In genomic region chr12:94584370-94584769, GRCh38 we compare ENCODE assay signal across 27 cellular contexts.
"Had no signal": no experiment of that assay in that cellular context is flagged by ENCODE, and none has a peak within 500 bp of the region (broad histone marks: within the 10 kb centered on the region; RNA-seq: fewer than 3 reads in every experiment).

No MANE protein-coding gene starts in this region.

- H3K27me3 Mint-ChIP-seq: stimulated activated memory B cell treated with anti-CD40 and anti-IgM and Interleukin-4, amounts not matched to agents 10 μg/mL and 1 μg/mL and 100 μg/mL, for 72 hours; stimulated activated naive B cell treated with anti-CD40 and anti-IgM and Interleukin-4, amounts not matched to agents 10 μg/mL and 1 μg/mL and 100 μg/mL, for 72 hours; stimulated activated naive CD8-positive, alpha-beta T cell treated with anti-CD3 and anti-CD28 coated beads, Interleukin-15, amount 100 ng/mL, for 72 hours; stimulated activated naive CD8-positive, alpha-beta T cell treated with anti-CD3 and anti-CD28 coated beads, Interleukin-15, Interleukin-2, amounts not matched to agents 100 ng/mL and 50 ng/mL, for 24 hours had no signal

- H3K9me3 Mint-ChIP-seq: stimulated activated effector memory CD8-positive, alpha-beta T cell treated with anti-CD3 and anti-CD28 coated beads, Interleukin-12 subunit alpha, Interleukin-12 subunit beta, amount 100 ng/mL, for 72 hours; stimulated activated memory B cell treated with anti-CD40 and anti-IgM and Interleukin-4, amounts not matched to agents 10 μg/mL and 1 μg/mL and 100 μg/mL, for 72 hours; stimulated activated naive B cell treated with anti-CD40 and anti-IgM and Interleukin-4, amounts not matched to agents 10 μg/mL and 1 μg/mL and 100 μg/mL, for 72 hours; stimulated activated naive CD8-positive, alpha-beta T cell treated with anti-CD3 and anti-CD28 coated beads, Interleukin-15, amount 100 ng/mL, for 72 hours; stimulated activated naive CD8-positive, alpha-beta T cell treated with anti-CD3 and anti-CD28 coated beads, Interleukin-15, Interleukin-2, amounts not matched to agents 100 ng/mL and 50 ng/mL, for 24 hours; type B pancreatic cell had no signal

- H3K27ac ChIP-seq: stomach, suprapubic skin, testis, thoracic aorta, thyroid gland, tibial artery, tibial nerve, upper lobe of right lung, vagina had no signal

- H3K36me3 ChIP-seq: thoracic aorta, upper lobe of right lung, uterus, vagina had no signal

- H3K4me1 ChIP-seq: testis, tibial artery, uterus had no signal

- H3K4me3 ChIP-seq: stomach, suprapubic skin, testis, thoracic aorta, thyroid gland, tibial artery, tibial nerve, transverse colon, upper lobe of left lung, upper lobe of right lung, uterus, vagina had no signal

- H3K9me3 ChIP-seq: stomach, suprapubic skin, testis, thoracic aorta, thyroid gland, tibial artery, tibial nerve, transverse colon, upper lobe of left lung, upper lobe of right lung, uterus, vagina had no signal

- H3K27me3 ChIP-seq: stomach, suprapubic skin, testis, thyroid gland, tibial artery, tibial nerve, transverse colon, upper lobe of left lung, upper lobe of right lung, uterus, vagina had no signal

- DNase-seq: stimulated activated CD4-positive, alpha-beta T cell treated with anti-CD3 and anti-CD28 coated beads, Interleukin-2, amount 100 ng/mL, for 48 hours; stimulated activated CD4-positive, alpha-beta T cell treated with anti-CD3 and anti-CD28 coated beads, Interleukin-4, amount 100 ng/mL, for 1 hour; stimulated activated CD4-positive, alpha-beta T cell treated with anti-CD3 and anti-CD28 coated beads, Interleukin-4, amount 100 ng/mL, for 24 hours; stimulated activated CD4-positive, alpha-beta T cell treated with anti-CD3 and anti-CD28 coated beads, Interleukin-4, amount 100 ng/mL, for 4 hours; stimulated activated CD8-positive, alpha-beta memory T cell treated with anti-CD3 and anti-CD28 coated beads, Interleukin-4, amount 100 ng/mL, for 48 hours; stimulated activated naive B cell treated with anti-CD40 and anti-IgM and Interleukin-4, amounts not matched to agents 10 μg/mL and 1 μg/mL and 100 μg/mL, for 72 hours; stimulated activated naive CD4-positive, alpha-beta T cell; stimulated activated naive CD4-positive, alpha-beta T cell treated with Interleukin-2 at 50 U/mL for 16 hours; stimulated activated naive CD8-positive, alpha-beta T cell treated with anti-CD3 and anti-CD28 coated beads, Interleukin-15, amount 100 ng/mL, for 72 hours; stimulated activated naive CD8-positive, alpha-beta T cell treated with anti-CD3 and anti-CD28 coated beads, Interleukin-15, Interleukin-2, amounts not matched to agents 100 U/mL and 50 U/mL, for 24 hours; stomach; substantia nigra; testis; thyroid gland; tibial artery; transverse colon; upper lobe of left lung; upper lobe of right lung; uterus had no signal

- H3K27ac Mint-ChIP-seq: stimulated activated effector memory CD8-positive, alpha-beta T cell treated with anti-CD3 and anti-CD28 coated beads, Interleukin-12 subunit alpha, Interleukin-12 subunit beta, amount 100 ng/mL, for 72 hours; stimulated activated memory B cell treated with anti-CD40 and anti-IgM and Interleukin-4, amounts not matched to agents 10 μg/mL and 1 μg/mL and 100 μg/mL, for 72 hours; stimulated activated naive B cell treated with anti-CD40 and anti-IgM and Interleukin-4, amounts not matched to agents 10 μg/mL and 1 μg/mL and 100 μg/mL, for 72 hours; stimulated activated naive CD8-positive, alpha-beta T cell treated with anti-CD3 and anti-CD28 coated beads, Interleukin-15, amount 100 ng/mL, for 72 hours; stimulated activated naive CD8-positive, alpha-beta T cell treated with anti-CD3 and anti-CD28 coated beads, Interleukin-15, Interleukin-2, amounts not matched to agents 100 ng/mL and 50 ng/mL, for 24 hours; type B pancreatic cell had no signal

- ATAC-seq: stimulated activated effector memory CD8-positive, alpha-beta T cell treated with anti-CD3 and anti-CD28 coated beads, Interleukin-12 subunit alpha, Interleukin-12 subunit beta, amount 100 ng/mL, for 72 hours; stimulated activated memory B cell treated with anti-CD40 and anti-IgM and Interleukin-4, amounts not matched to agents 10 μg/mL and 1 μg/mL and 100 μg/mL, for 72 hours; stimulated activated naive B cell treated with anti-CD40 and anti-IgM and Interleukin-4, amounts not matched to agents 10 μg/mL and 1 μg/mL and 100 μg/mL, for 72 hours; stimulated activated naive CD8-positive, alpha-beta T cell treated with anti-CD3 and anti-CD28 coated beads, Interleukin-15, amount 100 ng/mL, for 72 hours; stimulated activated naive CD8-positive, alpha-beta T cell treated with anti-CD3 and anti-CD28 coated beads, Interleukin-15, Interleukin-2, amounts not matched to agents 100 U/mL and 50 U/mL, for 24 hours; upper lobe of right lung had no signal

- H3K4me1 Mint-ChIP-seq: stimulated activated effector memory CD8-positive, alpha-beta T cell treated with anti-CD3 and anti-CD28 coated beads, Interleukin-12 subunit alpha, Interleukin-12 subunit beta, amount 100 ng/mL, for 72 hours; stimulated activated naive CD8-positive, alpha-beta T cell treated with anti-CD3 and anti-CD28 coated beads, Interleukin-15, amount 100 ng/mL, for 72 hours had no signal

- H3K4me3 Mint-ChIP-seq: stimulated activated effector memory CD8-positive, alpha-beta T cell treated with anti-CD3 and anti-CD28 coated beads, Interleukin-12 subunit alpha, Interleukin-12 subunit beta, amount 100 ng/mL, for 72 hours; stimulated activated memory B cell treated with anti-CD40 and anti-IgM and Interleukin-4, amounts not matched to agents 10 μg/mL and 1 μg/mL and 100 μg/mL, for 72 hours; stimulated activated naive B cell treated with anti-CD40 and anti-IgM and Interleukin-4, amounts not matched to agents 10 μg/mL and 1 μg/mL and 100 μg/mL, for 72 hours; stimulated activated naive CD8-positive, alpha-beta T cell treated with anti-CD3 and anti-CD28 coated beads, Interleukin-15, amount 100 ng/mL, for 72 hours; stimulated activated naive CD8-positive, alpha-beta T cell treated with anti-CD3 and anti-CD28 coated beads, Interleukin-15, Interleukin-2, amounts not matched to agents 100 ng/mL and 50 ng/mL, for 24 hours; type B pancreatic cell had no signal
